1 cellular context compared by ENCODE assay signal in genomic region chr21:37220981-37221664, GRCh38.
TF ChIP-seq lines count a peak whose summit lies in the region.

No MANE protein-coding gene starts in this region.

TF ChIP-seq in GM12878, 131 proteins besides CTCF, POLR2A, EP300 and RAD21 (continued from another document and continues in another):
- peak; percentile 32; the same call in 1 of the 2 replicates for TF ChIP-seq NKRF (conservative IDR thresholded peaks at IDR 0.05)
- no peak; the same call in 1 of the 2 replicates for TF ChIP-seq NR2C1 (IDR thresholded peaks at IDR 0.05)
- TF ChIP-seq HDAC2 (IDR thresholded peaks at IDR 0.05), result no peak
- peak; percentile 34; the same call in 1 of the 2 replicates for TF ChIP-seq SMC3 (IDR thresholded peaks at IDR 0.05; ENCODE audit: borderline replicate concordance, low read length)
- TF ChIP-seq NBN (IDR thresholded peaks at IDR 0.05), result peak; percentile 62
- TF ChIP-seq HCFC1 (IDR thresholded peaks at IDR 0.05; ENCODE audit: low read length), result peak; percentile 27
- no peak for TF ChIP-seq SKIL (IDR thresholded peaks at IDR 0.05; ENCODE audit: low read depth, poor library complexity, severe bottlenecking)
- TF ChIP-seq SMARCA5 (IDR thresholded peaks at IDR 0.05), result peak; percentile 90
- no peak for TF ChIP-seq KAT2A (conservative IDR thresholded peaks at IDR 0.05; ENCODE audit: control insufficient read depth, low read depth, low read length)
- TF ChIP-seq SMAD1 (IDR thresholded peaks at IDR 0.05; ENCODE audit: low read depth, partially characterized antibody), result no peak
- no peak; the same call in 1 of the 2 replicates for TF ChIP-seq TCF3 (IDR thresholded peaks at IDR 0.05; ENCODE audit: borderline replicate concordance, insufficient read depth, low read depth, low read length)
- TF ChIP-seq SUPT20H (IDR thresholded peaks at IDR 0.05; ENCODE audit: borderline replicate concordance, control insufficient read depth, low read depth, low read length), result no peak
- TF ChIP-seq MLLT1 (IDR thresholded peaks at IDR 0.05), result peak; percentile 60
- TF ChIP-seq CEBPZ (IDR thresholded peaks at IDR 0.05; ENCODE audit: low read depth, low read length), result no peak
- no peak for TF ChIP-seq TCF7 (IDR thresholded peaks at IDR 0.05; ENCODE audit: borderline replicate concordance)
- TF ChIP-seq SREBF1 (IDR thresholded peaks at IDR 0.05; ENCODE audit: low read length), result no peak
- TF ChIP-seq SIX5 (IDR thresholded peaks at IDR 0.05; ENCODE audit: low read depth, low read length, severe bottlenecking), result no peak
- TF ChIP-seq MEF2A (IDR thresholded peaks at IDR 0.05; ENCODE audit: insufficient read depth, low read depth, low read length), result no peak
- TF ChIP-seq SRF (IDR thresholded peaks at IDR 0.05; ENCODE audit: low read depth in 2 of 2, low read length in 2 of 2), result no peak
- peak; percentile 90 for TF ChIP-seq EED (IDR thresholded peaks at IDR 0.05; ENCODE audit: low read depth)
- no peak for TF ChIP-seq HDAC6 (IDR thresholded peaks at IDR 0.05; ENCODE audit: unreplicated experiment)
- no peak for TF ChIP-seq IRF5 (IDR thresholded peaks at IDR 0.05; ENCODE audit: borderline replicate concordance)
- TF ChIP-seq FOXK2 (IDR thresholded peaks at IDR 0.05), result peak; percentile 30; the same call in 1 of the 2 replicates
- no peak for TF ChIP-seq IRF3 (IDR thresholded peaks at IDR 0.05)
- TF ChIP-seq SREBF2 (IDR thresholded peaks at IDR 0.05; ENCODE audit: low read length), result no peak
- TF ChIP-seq IRF4 (IDR thresholded peaks at IDR 0.05; ENCODE audit: low read depth, low read length), result peak; percentile 70
- TF ChIP-seq NFIC (IDR thresholded peaks at IDR 0.05; ENCODE audit: low read depth, low read length), result no peak; the same call in 1 of the 2 replicates
- TF ChIP-seq ZBTB33 (IDR thresholded peaks at IDR 0.05), result 0 out of 2 replicates have a peak, but pooled peaks have one; percentile 3
- TF ChIP-seq PBX3 (IDR thresholded peaks at IDR 0.05; ENCODE audit: insufficient replicate concordance, low read depth, low read length), result no peak
- peak; percentile 54 for TF ChIP-seq NR2F1 (conservative IDR thresholded peaks at IDR 0.05)
- TF ChIP-seq RBBP5 (conservative IDR thresholded peaks at IDR 0.05), result no peak
- peak; percentile 91 for TF ChIP-seq MAX (IDR thresholded peaks at IDR 0.05; ENCODE audit: low read depth, low read length)
- peak; percentile 92 to 99 for TF ChIP-seq BHLHE40 (IDR thresholded peaks at IDR 0.05; ENCODE audit: borderline replicate concordance in 1 of 2, low read depth in 2 of 2, low read length in 1 of 2)
- TF ChIP-seq ATF7 (IDR thresholded peaks at IDR 0.05; ENCODE audit: low read depth), result peak; percentile 70
- no peak for TF ChIP-seq BCLAF1 (IDR thresholded peaks at IDR 0.05)
- peak; percentile 73 to 75; a peak in 3 of 4 replicates for TF ChIP-seq IKZF2 (IDR thresholded peaks at IDR 0.05)
- no peak for TF ChIP-seq CHD4 (IDR thresholded peaks at IDR 0.05)
- TF ChIP-seq SMAD5 (IDR thresholded peaks at IDR 0.05; ENCODE audit: low read depth), result peak; percentile 42; the same call in 1 of the 2 replicates
- peak; percentile 74 for TF ChIP-seq POLR2AphosphoS5 (IDR thresholded peaks at IDR 0.05; ENCODE audit: low read length)
- TF ChIP-seq BRCA1 (IDR thresholded peaks at IDR 0.05; ENCODE audit: low read depth, low read length), result no peak
- TF ChIP-seq KDM1A (IDR thresholded peaks at IDR 0.05; ENCODE audit: borderline replicate concordance), result no peak
- TF ChIP-seq MTA3 (IDR thresholded peaks at IDR 0.05; ENCODE audit: borderline replicate concordance, low read length), result peak; percentile 59; the same call in 1 of the 2 replicates
- no peak for TF ChIP-seq MXI1 (IDR thresholded peaks at IDR 0.05; ENCODE audit: low read depth, low read length)
